In the genomic region with DNA sequence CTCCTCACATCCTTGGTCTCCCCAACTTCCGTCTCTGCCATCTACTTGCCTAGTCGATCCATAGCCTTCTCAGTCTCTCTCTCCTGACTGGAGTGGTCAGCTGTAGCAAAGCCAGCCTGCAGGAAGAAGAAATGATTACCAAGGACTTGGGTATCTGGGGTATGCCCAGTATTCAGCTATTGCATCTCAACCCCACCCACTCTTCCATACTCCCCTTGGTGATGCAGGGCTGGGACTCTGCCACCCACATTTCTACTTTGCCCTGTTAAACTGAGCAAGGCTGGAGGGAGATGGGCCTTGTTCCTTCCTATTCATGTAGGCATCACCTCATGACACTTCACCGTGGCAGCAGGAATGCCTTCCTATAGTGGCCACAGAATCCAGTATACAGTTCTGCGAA, we compare ENCODE assay signal across 1 cellular context.
A peak's percentile ranks its signal among the peaks of the same experiment; 100 is the strongest.
TF ChIP-seq lines count a peak whose summit lies in the region.

No MANE protein-coding gene starts in this region.

TF ChIP-seq in HEK293, 187 proteins besides CTCF, POLR2A, EP300 and RAD21:
- TF ChIP-seq ZNF335 (tag by site-specific recombination; conservative IDR thresholded peaks at IDR 0.05) (no peak), ZFHX2 (tag by site-specific recombination; conservative IDR thresholded peaks at IDR 0.05) (peak; percentile 55; the same call in 1 of the 2 replicates)
TF ChIP-seq in HEK293: peak in this region for 1.
